17 cellular contexts compared by ENCODE assay signal in the genomic region with DNA sequence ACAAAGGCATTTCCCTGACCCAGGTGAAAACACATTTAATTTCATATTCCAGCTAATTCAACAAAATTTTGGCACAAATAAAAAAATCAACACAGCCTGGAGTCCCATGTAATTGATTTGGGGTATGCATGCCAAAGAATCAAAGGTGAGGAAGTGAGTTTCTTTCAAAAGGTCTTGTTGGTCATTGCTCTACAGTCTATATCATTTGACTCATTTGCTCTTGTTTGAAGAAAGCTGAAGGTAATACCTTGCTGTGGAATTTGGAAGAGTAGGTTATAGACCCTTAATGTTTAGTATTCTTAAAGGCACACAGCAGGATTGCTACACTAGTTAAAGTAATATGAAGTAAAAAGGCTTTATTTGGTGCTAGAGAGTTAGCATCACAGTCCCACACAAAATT. TPM values are rescaled to one million over a fixed set of nuclear protein-coding genes. Genes with fewer than 3 reads are reported as not detected.
DNase-seq lines count a peak whose midpoint lies in the region; ATAC-seq and TF ChIP-seq lines count a peak whose summit lies in the region.
"Had no signal": no experiment of that assay in that cellular context is flagged by ENCODE, and none has a peak within 500 bp of the region (broad histone marks: within the 10 kb centered on the region; RNA-seq: fewer than 3 reads in every experiment).

No MANE protein-coding gene starts in this region.

- BruUV-seq in PC-3 (replicated peaks; lab: Mats Ljungman, UMichigan) = no TSS peak

- ATAC-seq in PC-3 (peak; percentile 52), HG03342 (IDR thresholded peaks at IDR 0.05; ENCODE audit: unreplicated experiment) (no peak)

- H3K4me1 ChIP-seq in PC-3 (ENCODE audit: insufficient read depth, low read length) = peaks cover 49% of the 10 kb centered on the region
- H3K4me1 ChIP-seq in ovary (ENCODE audit: insufficient read depth) = no peaks in the 10 kb centered on the region

- peak overlapping the region; percentile 96 for H3K27ac ChIP-seq in PC-3 (ENCODE audit: low read length)
- H3K27ac ChIP-seq in epithelial cell of prostate = peak overlapping the region; percentile 42
- H3K27ac ChIP-seq in ovary = no peak overlapping the region
- H3K27ac ChIP-seq: 22Rv1; BLaER1 treated with 17β-estradiol and CSF1 and Interleukin-3, amounts not matched to agents 10 nM and 100 nM had no signal

- peak overlapping the region; percentile 65 for H3K9ac ChIP-seq in PC-3 (ENCODE audit: low read length)
- H3K9ac ChIP-seq: BLaER1 treated with 17β-estradiol and CSF1 and Interleukin-3, amounts not matched to agents 10 nM and 100 nM had no signal

- H3K4me3 ChIP-seq in PC-3 (ENCODE audit: low read length) (no peak overlapping the region), ovary (no peak overlapping the region)
- H3K4me3 ChIP-seq: BLaER1 treated with 17β-estradiol and CSF1 and Interleukin-3, amounts not matched to agents 10 nM and 100 nM had no signal

- H3K9me3 ChIP-seq in PC-3 (ENCODE audit: low read length) (no peaks in the 10 kb centered on the region), ovary (no peaks in the 10 kb centered on the region)
- H3K9me3 ChIP-seq: BLaER1 treated with 17β-estradiol and CSF1 and Interleukin-3, amounts not matched to agents 10 nM and 100 nM had no signal

- no peak for TF ChIP-seq POLR2A in ovary (IDR thresholded peaks at IDR 0.05)

- no peaks in the 10 kb centered on the region for H3F3A ChIP-seq in PC-3 (ENCODE audit: low read length, unreplicated experiment)

- peak overlapping the region; percentile 38 for H3K4me2 ChIP-seq in PC-3 (ENCODE audit: low read length)
- H3K4me2 ChIP-seq: BLaER1 treated with 17β-estradiol and CSF1 and Interleukin-3, amounts not matched to agents 10 nM and 100 nM had no signal

- H3K9me2 ChIP-seq in PC-3 (replicated peaks; ENCODE audit: low read length) = no peaks in the 10 kb centered on the region

- no peaks in the 10 kb centered on the region for H3K79me2 ChIP-seq in PC-3 (ENCODE audit: low read length)

- CTCF ChIA-PET in PC-3 (lab: Charles Lee) = interaction anchor here (0.5 kb wide), 1 partner anchor 1512 kb away, joined by 3 read pairs; no protein-coding TSS in a partner anchor

- POLR2A ChIA-PET in PC-3 (lab: Charles Lee; ENCODE audit: unreplicated experiment) = no interaction called here

- no peaks in the 10 kb centered on the region for H3K27me3 ChIP-seq in PC-3 (ENCODE audit: low read length)
- H3K27me3 ChIP-seq in ovary = no peaks in the 10 kb centered on the region

- no peak overlapping the region for H2AFZ ChIP-seq in PC-3 (ENCODE audit: low read length)

- H3K36me3 ChIP-seq in PC-3 (ENCODE audit: low read depth, low read length) (no peaks in the 10 kb centered on the region), ovary (no peaks in the 10 kb centered on the region)
- H3K36me3 ChIP-seq: BLaER1 treated with 17β-estradiol and CSF1 and Interleukin-3, amounts not matched to agents 10 nM and 100 nM had no signal

- intact Hi-C loops in PC-3 (cut with micrococcal nuclease) (loop anchor here (2.0 kb wide), 1 partner anchor 14 kb away; no protein-coding TSS in a partner anchor), ovary (cut with DNase I) (loop anchor here in 1 of 4 donors (5.0 kb wide), 1 partner anchor 975 kb away; no protein-coding TSS in a partner anchor)

- no peak for TF ChIP-seq EP300 in ovary (IDR thresholded peaks at IDR 0.05)

- DNase-seq in NCI-H146 treated with DMSO at 0.1 percent for 48 hours (lab: John Stamatoyannopoulos, UW; ENCODE audit: unreplicated experiment) (peak; percentile 33), NCI-H146 (lab: John Stamatoyannopoulos, UW) (no peak), PC-3 (peak; percentile 72), epithelial cell of prostate (ENCODE audit: low read depth, low spot score) (no peak), DMS79 treated with DMSO at 0.1 percent for 48 hours (lab: John Stamatoyannopoulos, UW) (no peak), ovary (no peak), HK-2 (ENCODE audit: unreplicated experiment) (no peak)
- DNase-seq: CD4-positive, alpha-beta T cell; DMS79; EL; HCEC 1CT; HFFc6; IMR-90; KBM-7 had no signal

- H4K20me1 ChIP-seq in PC-3 (ENCODE audit: low read length) = no peaks in the 10 kb centered on the region

- no peak for TF ChIP-seq CTCF in PC-3 (conservative IDR thresholded peaks at IDR 0.05; ENCODE audit: low read depth, low read length)
- no peak for TF ChIP-seq CTCF in ovary (IDR thresholded peaks at IDR 0.05)

RNA-seq across cellular contexts. Expression of gene COL4A6, which starts 25.4 kb away (rescaled TPM):
- 3.5 and 4.4 TPM in 2 replicates for total RNA-seq in PC-3 (2014; rRNA removed)
- total RNA-seq in ovary = 10 to 100 TPM in 6 of 7 donors, 1 to 10 TPM in 1; 4.5 to 32.1 (median 12.5) TPM
- polyA plus RNA-seq in ovary = 10 to 100 TPM in 1 of 2 donors, 1 to 10 TPM in 1; 3.3 to 10.9 TPM
- total RNA-seq: CD4-positive, alpha-beta T cell had no signal

RNA-seq across cellular contexts. Expression of gene COL4A5, which starts 26.9 kb away (rescaled TPM):
- 30.0 and 63.8 TPM in 2 replicates for total RNA-seq in PC-3 (2014; rRNA removed)
- 10 to 100 TPM; 18.8 to 75.9 (median 45.3) TPM for total RNA-seq in ovary
- polyA plus RNA-seq in ovary = 10 to 100 TPM; 10.2 to 63.0 TPM
- total RNA-seq: CD4-positive, alpha-beta T cell had no signal

Comparison
In these comparisons a context has a peak if more than half of its experiments do, and no peak if none do; other contexts are left out.
1. DNase-seq: peak in NCI-H146 treated with DMSO at 0.1 percent for 48 hours (single experiment) and PC-3 (single experiment); none in NCI-H146 (single experiment), epithelial cell of prostate (single experiment), DMS79 treated with DMSO at 0.1 percent for 48 hours (single experiment), ovary (0 of 5) and HK-2 (single experiment).
2. H3K27ac ChIP-seq: peak in PC-3 (single experiment) and epithelial cell of prostate (single experiment); none in ovary (0 of 2).